In the genomic region with DNA sequence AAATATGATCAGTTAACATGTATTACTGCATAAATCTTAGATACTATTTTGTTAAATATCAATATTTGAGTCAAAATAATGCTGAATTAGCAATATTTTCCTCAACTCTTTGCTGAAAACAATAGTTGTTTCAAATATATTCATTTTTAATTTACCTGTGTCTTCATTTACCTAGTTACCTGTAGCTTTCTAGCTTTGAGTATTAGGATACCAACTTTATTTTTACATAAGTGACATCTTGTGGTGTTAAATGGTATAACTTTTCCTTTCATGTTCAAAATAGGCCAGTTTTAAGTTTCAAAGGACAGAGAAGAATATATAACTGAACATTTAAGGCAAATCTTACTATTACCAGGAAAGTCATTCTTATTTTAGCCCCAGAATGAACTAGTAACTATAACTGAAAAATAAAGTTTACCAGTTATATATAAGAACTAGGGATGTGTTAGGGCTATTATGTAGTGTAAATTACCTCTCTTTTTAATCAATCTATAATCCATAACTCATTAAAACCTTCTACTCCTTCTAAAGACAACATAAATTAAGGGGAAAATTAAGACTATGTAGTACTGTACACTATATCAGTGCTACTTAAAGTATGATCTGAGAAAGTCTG, we compare ENCODE assay signal across 8 cellular contexts. TPM values are rescaled to one million over a fixed set of nuclear protein-coding genes. Genes with fewer than 3 reads are reported as not detected.
DNase-seq lines count a peak whose midpoint lies in the region; ATAC-seq, FAIRE-seq and TF ChIP-seq lines count a peak whose summit lies in the region.

No MANE protein-coding gene starts in this region.

- no peaks in the 10 kb centered on the region for H3K27me3 Mint-ChIP-seq in astrocyte (ENCODE audit: low read depth, unreplicated experiment)
- H3K27me3 Mint-ChIP-seq in activated naive CD4-positive, alpha-beta T cell treated with anti-CD3 and anti-CD28 coated beads for 36 hours (ENCODE audit: low read depth): no peaks in the 10 kb centered on the region

- in situ Hi-C loops in Caki2 (cut with HindIII; ENCODE audit: low pct_unique_long_range_greater_than_20kb, low sequenced_read_pairs): no loop called here

- peak; percentile 33 for TF ChIP-seq CTCF in astrocyte (IDR thresholded peaks at IDR 0.05; ENCODE audit: insufficient read depth, low read depth, low read length)

- H3K9me3 ChIP-seq in astrocyte (ENCODE audit: insufficient read depth, low read depth, low read length): no peaks in the 10 kb centered on the region

- intact Hi-C loops in activated naive CD4-positive, alpha-beta T cell treated with anti-CD3 and anti-CD28 coated beads for 36 hours (cut with micrococcal nuclease): loop anchor here (5.0 to 10.0 kb wide), 2 partner anchors 402 to 1124 kb away; no protein-coding TSS in a partner anchor

- peaks cover 44% of the 10 kb centered on the region for H3K79me2 ChIP-seq in astrocyte (ENCODE audit: insufficient read depth, low read length)

- H3K27me3 ChIP-seq in astrocyte (ENCODE audit: insufficient read depth, low read length): no peaks in the 10 kb centered on the region

- peaks cover 62% of the 10 kb centered on the region for H4K20me1 ChIP-seq in astrocyte (ENCODE audit: insufficient read depth, low read length)

- H3K4me3 ChIP-seq in astrocyte (ENCODE audit: insufficient read depth, low read depth, low read length): no peak overlapping the region

- H3K27ac Mint-ChIP-seq in astrocyte (ENCODE audit: unreplicated experiment): no peak overlapping the region
- no peak overlapping the region for H3K27ac Mint-ChIP-seq in activated naive CD4-positive, alpha-beta T cell treated with anti-CD3 and anti-CD28 coated beads for 36 hours

- H3K36me3 Mint-ChIP-seq in astrocyte (ENCODE audit: low read depth, unreplicated experiment): no peaks in the 10 kb centered on the region
- H3K36me3 Mint-ChIP-seq in activated naive CD4-positive, alpha-beta T cell treated with anti-CD3 and anti-CD28 coated beads for 36 hours (ENCODE audit: low read depth): peaks cover 17% of the 10 kb centered on the region

- no peaks in the 10 kb centered on the region for H3K4me1 ChIP-seq in astrocyte (ENCODE audit: insufficient read depth, low read length)

- DNase-seq in Caki2 (ENCODE audit: low read depth) (peak; percentile 10), astrocyte (ENCODE audit: low read depth) (no peak), lung microvascular endothelial cell (ENCODE audit: low read depth in 2 of 2) (peak; percentile 8 to 39)
- no peak for DNase-seq in activated naive CD4-positive, alpha-beta T cell treated with anti-CD3 and anti-CD28 coated beads for 36 hours
- DNase-seq in central memory CD4-positive, alpha-beta T cell: no peak

- CTCF ChIA-PET in activated naive CD4-positive, alpha-beta T cell treated with anti-CD3 and anti-CD28 coated beads for 36 hours (lab: Charles Lee): interaction anchor here (0.7 kb wide), 2 partner anchors 76 to 106 kb away, joined by 3 read pairs; no protein-coding TSS in a partner anchor

- H3K36me3 ChIP-seq in astrocyte (ENCODE audit: insufficient read depth, low read length): peaks cover 6% of the 10 kb centered on the region

- no peak overlapping the region for H3K4me3 Mint-ChIP-seq in astrocyte (ENCODE audit: unreplicated experiment)
- H3K4me3 Mint-ChIP-seq in activated naive CD4-positive, alpha-beta T cell treated with anti-CD3 and anti-CD28 coated beads for 36 hours: no peak overlapping the region

- H3K4me1 Mint-ChIP-seq in astrocyte (ENCODE audit: low read depth, unreplicated experiment): peaks cover 16% of the 10 kb centered on the region
- peaks cover 11% of the 10 kb centered on the region for H3K4me1 Mint-ChIP-seq in activated naive CD4-positive, alpha-beta T cell treated with anti-CD3 and anti-CD28 coated beads for 36 hours (ENCODE audit: low read depth)

- no peak overlapping the region for H3K9ac ChIP-seq in astrocyte (ENCODE audit: low read length)

- H3K27ac ChIP-seq in astrocyte (ENCODE audit: low read depth, low read length): no peak overlapping the region

- ATAC-seq in HG03439 (IDR thresholded peaks at IDR 0.05; ENCODE audit: unreplicated experiment): peak; percentile 63
- no peak for ATAC-seq in HG02970 (IDR thresholded peaks at IDR 0.05; ENCODE audit: low FRiP score, unreplicated experiment)
- no peak for ATAC-seq in GM19397 (IDR thresholded peaks at IDR 0.05; ENCODE audit: unreplicated experiment)

- no peak overlapping the region for H2AFZ ChIP-seq in astrocyte (ENCODE audit: low read depth, low read length)

- peak; percentile 34 for FAIRE-seq in astrocyte (lab: Jason Lieb, UNC)

- H3K9me3 Mint-ChIP-seq in astrocyte (ENCODE audit: unreplicated experiment): no peaks in the 10 kb centered on the region
- H3K9me3 Mint-ChIP-seq in activated naive CD4-positive, alpha-beta T cell treated with anti-CD3 and anti-CD28 coated beads for 36 hours: no peaks in the 10 kb centered on the region

- H3K4me2 ChIP-seq in astrocyte (ENCODE audit: low read length): no peak overlapping the region

RNA-seq across cellular contexts. Expression of gene AP3B1, which starts 25.3 kb away (rescaled TPM):
- total RNA-seq in Caki2 (2014; rRNA removed; shearing (Covaris generic); ENCODE audit: low replicate concordance): 37.6 and 47.5 TPM in 2 replicates
- total RNA-seq in astrocyte (64.8 and 66.8 TPM in 2 replicates), lung microvascular endothelial cell (34.9 and 36.3 TPM in 2 replicates)
- total RNA-seq in activated naive CD4-positive, alpha-beta T cell treated with anti-CD3 and anti-CD28 coated beads for 36 hours: 10 to 100 TPM; 29.9 to 33.0 TPM

Comparison
In these comparisons a context has a peak if more than half of its experiments do, and no peak if none do; other contexts are left out.
1. DNase-seq: peak in Caki2 (single experiment) and lung microvascular endothelial cell (2 of 2); none in astrocyte (single experiment), activated naive CD4-positive, alpha-beta T cell treated with anti-CD3 and anti-CD28 coated beads for 36 hours (single experiment) and central memory CD4-positive, alpha-beta T cell (single experiment).